In genomic region chr10:16866861-16867260, GRCh38 we compare ENCODE assay signal across 25 cellular contexts.
"Had no signal": no experiment of that assay in that cellular context is flagged by ENCODE, and none has a peak within 500 bp of the region (broad histone marks: within the 10 kb centered on the region; RNA-seq: fewer than 3 reads in every experiment).

No MANE protein-coding gene starts in this region.

- H3K27ac ChIP-seq: adrenal gland, brain microvascular endothelial cell, cardiac muscle cell, Peyer's patch, RWPE1, SJCRH30, VCaP had no signal

- H3K4me1 Mint-ChIP-seq: activated naive CD8-positive, alpha-beta T cell treated with anti-CD3 and anti-CD28 coated beads, Interleukin-2, amount 10 ng/mL, durations not matched to agents 7 days and 5 days; T-cell had no signal

- H3K9me3 Mint-ChIP-seq: activated CD8-positive, alpha-beta T cell treated with anti-CD3 and anti-CD28 coated beads for 36 hours; activated naive CD8-positive, alpha-beta T cell treated with anti-CD3 and anti-CD28 coated beads, Interleukin-2, amount 10 ng/mL, durations not matched to agents 7 days and 5 days; activated T-cell treated with anti-CD3 and anti-CD28 coated beads, Interleukin-2, amount 50 U/mL, for 72 hours; activated T-helper 2 cell treated with anti-CD3 and anti-CD28 coated beads, Interferon-gamma antibody, Interleukin-2, Interleukin-4, amounts not matched to agents 10 μg/mL and 5 μg/mL and 100 μg/mL, durations not matched to agents 14 hours and 24 hours and 36 hours; T-cell had no signal

- H3K9me3 ChIP-seq: adrenal gland, Peyer's patch, SJCRH30 had no signal

- H3K27me3 ChIP-seq: adrenal gland, brain microvascular endothelial cell, cardiac muscle cell, Peyer's patch, SJCRH30 had no signal

- H3K4me1 ChIP-seq: adrenal gland, Peyer's patch had no signal

- H3K4me3 ChIP-seq: adrenal gland, cardiac muscle cell, Peyer's patch, SJCRH30 had no signal

- DNase-seq: activated CD4-positive, alpha-beta T cell treated with anti-CD3 and anti-CD28 coated beads for 4 hours; activated CD8-positive, alpha-beta memory T cell treated with anti-CD3 and anti-CD28 coated beads, Interleukin-2, amount 50 U/mL, for 4 hours; activated CD8-positive, alpha-beta T cell treated with anti-CD3 and anti-CD28 coated beads for 36 hours; activated naive CD4-positive, alpha-beta T cell treated with anti-CD3 and anti-CD28 coated beads, Interleukin-2, amount 50 U/mL, for 16 hours; activated naive CD8-positive, alpha-beta T cell treated with anti-CD3 and anti-CD28 coated beads, Interleukin-2, amount 10 ng/mL, durations not matched to agents 7 days and 5 days; activated T-cell treated with anti-CD3 and anti-CD28 coated beads, Interleukin-2, amount 50 U/mL, for 72 hours; adrenal gland; aorta; Karpas-422; MM.1S; NCI-H1105; NCI-H1436; NCI-H187 treated with DMSO at 0.1 percent for 48 hours; NCI-H2081 treated with DMSO at 0.1 percent for 48 hours; NCI-H446; NCI-H524; Peyer's patch; Right ventricle myocardium superior; T-cell had no signal

- H3K4me3 Mint-ChIP-seq: activated CD8-positive, alpha-beta T cell treated with anti-CD3 and anti-CD28 coated beads for 36 hours; activated naive CD8-positive, alpha-beta T cell treated with anti-CD3 and anti-CD28 coated beads, Interleukin-2, amount 10 ng/mL, durations not matched to agents 7 days and 5 days; activated T-cell treated with anti-CD3 and anti-CD28 coated beads, Interleukin-2, amount 50 U/mL, for 72 hours; T-cell had no signal

- H3K36me3 Mint-ChIP-seq: activated naive CD8-positive, alpha-beta T cell treated with anti-CD3 and anti-CD28 coated beads, Interleukin-2, amount 10 ng/mL, durations not matched to agents 7 days and 5 days had no signal

- H3K27ac Mint-ChIP-seq: activated CD8-positive, alpha-beta T cell treated with anti-CD3 and anti-CD28 coated beads for 36 hours; activated naive CD8-positive, alpha-beta T cell treated with anti-CD3 and anti-CD28 coated beads, Interleukin-2, amount 10 ng/mL, durations not matched to agents 7 days and 5 days; activated T-cell treated with anti-CD3 and anti-CD28 coated beads, Interleukin-2, amount 50 U/mL, for 72 hours; activated T-helper 2 cell treated with anti-CD3 and anti-CD28 coated beads, Interferon-gamma antibody, Interleukin-2, Interleukin-4, amounts not matched to agents 10 μg/mL and 5 μg/mL and 100 μg/mL, durations not matched to agents 14 hours and 24 hours and 36 hours; T-cell had no signal

- H3K36me3 ChIP-seq: adrenal gland, brain microvascular endothelial cell, cardiac muscle cell, Peyer's patch, SJCRH30 had no signal

- ATAC-seq: activated CD8-positive, alpha-beta T cell treated with anti-CD3 and anti-CD28 coated beads for 36 hours; activated T-cell treated with anti-CD3 and anti-CD28 coated beads, Interleukin-2, amount 50 U/mL, for 72 hours; T-cell had no signal

- H3K27me3 Mint-ChIP-seq: activated CD8-positive, alpha-beta T cell treated with anti-CD3 and anti-CD28 coated beads for 36 hours; activated naive CD8-positive, alpha-beta T cell treated with anti-CD3 and anti-CD28 coated beads, Interleukin-2, amount 10 ng/mL, durations not matched to agents 7 days and 5 days; T-cell had no signal
